In genomic region chr11:794766-795637, GRCh38 we compare ENCODE assay signal across 8 cellular contexts. TPM values are rescaled to one million over a fixed set of nuclear protein-coding genes. Genes with fewer than 3 reads are reported as not detected.
A peak's percentile ranks its signal among the peaks of the same experiment; 100 is the strongest.
DNase-seq lines count a peak whose midpoint lies in the region; ATAC-seq, FAIRE-seq and TF ChIP-seq lines count a peak whose summit lies in the region.

No MANE protein-coding gene starts in this region.

- TF ChIP-seq RAD21 in H1 (IDR thresholded peaks at IDR 0.05 in 1 of 2, conservative IDR thresholded peaks at IDR 0.05 in 1 of 2; ENCODE audit: low read depth in 2 of 2, low read length in 2 of 2), result no peak

- no peak overlapping the region for H3K23ac ChIP-seq in H1 (ENCODE audit: insufficient read length)

- intact Hi-C loops in OCI-LY7 (cut with micrococcal nuclease; ENCODE audit: unreplicated experiment), result loop anchor here (5.0 kb wide), 2 partner anchors 48 to 228 kb away; partner anchors contain the start of gene TALDO1

- no peak for TF ChIP-seq EP300 in H1 (IDR thresholded peaks at IDR 0.05; ENCODE audit: borderline replicate concordance in 1 of 2, low read depth in 2 of 2, low read length in 2 of 2)

- POLR2A ChIA-PET in OCI-LY7 (lab: Charles Lee), result interaction anchor here (0.9 to 1.4 kb wide), 3 partner anchors 11 to 68 kb away, joined by 3 to 4 read pairs (median 4); partner anchors contain the start of gene RPLP2
- POLR2A ChIA-PET in H1 (lab: Charles Lee; ENCODE audit: partially characterized antibody), result interaction anchor here (1.1 to 53.0 kb wide), 6 partner anchors 9 to 35 kb away, joined by 3 to 1917 read pairs (median 6); partner anchors contain the start of genes CD151, CRACR2B, GATD1 and PIDD1

- 0 out of 2 replicates have a peak, but pooled peaks cover 7% of the 10 kb centered on the region for H3K79me1 ChIP-seq in H1 (ENCODE audit: low read depth, low read length)

- no peak for ATAC-seq in GM19351 (IDR thresholded peaks at IDR 0.05; ENCODE audit: unreplicated experiment)

- H3K27ac ChIP-seq in OCI-LY7 (ENCODE audit: low read depth, low read length, poor library complexity, severe bottlenecking) (peak overlapping the region; percentile 57), H1 (ENCODE audit: low read depth, low read length) (no peak overlapping the region)

- no peak overlapping the region for H4K91ac ChIP-seq in H1 (replicated peaks; ENCODE audit: insufficient read length, low read length)

- H3K9me3 ChIP-seq in OCI-LY7 (ENCODE audit: low read length) (no peaks in the 10 kb centered on the region), H1 (ENCODE audit: insufficient read depth in 2 of 2, low read depth in 1 of 2, low read length in 1 of 2) (no peaks in the 10 kb centered on the region), skeletal muscle satellite cell (replicated peaks; ENCODE audit: low read length) (no peaks in the 10 kb centered on the region)

- H3K27me3 ChIP-seq in H1 (replicated peaks in 1 of 4; ENCODE audit: control insufficient read depth in 3 of 4, extremely low read depth in 1 of 4, insufficient read depth in 3 of 4, low read length in 3 of 4) (no peaks in the 10 kb centered on the region), skeletal muscle satellite cell (ENCODE audit: control insufficient read depth, insufficient read depth, low read length) (no peaks in the 10 kb centered on the region)

- H4K5ac ChIP-seq in H1 (ENCODE audit: insufficient read length, low read depth, low read length), result no peak overlapping the region

- H3K9ac ChIP-seq in H1 (replicated peaks in 1 of 4; ENCODE audit: extremely low read depth in 1 of 4, low read depth in 3 of 4, low read length in 3 of 4), result no peak overlapping the region
- no peak overlapping the region for H3K9ac ChIP-seq in skeletal muscle satellite cell (ENCODE audit: low read depth, low read length)

- no peak overlapping the region for H3K14ac ChIP-seq in H1 (ENCODE audit: insufficient read length)

- peak overlapping the region; percentile 98 for H3K4me2 ChIP-seq in OCI-LY7 (ENCODE audit: low read length)
- no peak overlapping the region; a peak in 1 of 4 replicates for H3K4me2 ChIP-seq in H1 (ENCODE audit: insufficient read depth in 1 of 2, low read depth in 2 of 2, low read length in 2 of 2)
- H3K4me2 ChIP-seq in skeletal muscle satellite cell (ENCODE audit: low read length), result peak overlapping the region; percentile 90

- H3K79me2 ChIP-seq in OCI-LY7 (ENCODE audit: insufficient read depth, low read depth, low read length) (peaks cover 8% of the 10 kb centered on the region; the same call in 1 of the 2 replicates), H1 (ENCODE audit: control insufficient read depth in 1 of 2, insufficient read depth in 2 of 2, low read length in 2 of 2) (peaks cover 0 to 5% of the 10 kb centered on the region in 2 experiments; a peak in 1 of 4 replicates)

- TF ChIP-seq POLR2A in H1 (IDR thresholded peaks at IDR 0.05; ENCODE audit: control extremely low read depth in 1 of 2, low read depth in 2 of 2, low read length in 2 of 2), result no peak

- peak overlapping the region; percentile 92 for H3K4me3 ChIP-seq in GM12865 (ENCODE audit: low read depth, low read length)
- H3K4me3 ChIP-seq in OCI-LY7 (ENCODE audit: low read depth, low read length, poor library complexity, severe bottlenecking), result peak overlapping the region; percentile 93
- no peak overlapping the region for H3K4me3 ChIP-seq in H1 (ENCODE audit: extremely low read depth in 1 of 4, insufficient read depth in 2 of 4, low read depth in 3 of 4, low read length in 4 of 4)
- H3K4me3 ChIP-seq in skeletal muscle satellite cell (ENCODE audit: low read length), result peak overlapping the region; percentile 88

- no peak overlapping the region for H2AFZ ChIP-seq in OCI-LY7 (ENCODE audit: low read length)
- no peak overlapping the region for H2AFZ ChIP-seq in H1 (ENCODE audit: low read length)

- TF ChIP-seq CTCF in GM12865 (IDR thresholded peaks at IDR 0.05; ENCODE audit: insufficient read depth, low read depth, low read length, missing control alignments), result no peak
- TF ChIP-seq CTCF in OCI-LY7 (conservative IDR thresholded peaks at IDR 0.05; ENCODE audit: low read length), result no peak
- TF ChIP-seq CTCF in H1 (IDR thresholded peaks at IDR 0.05; ENCODE audit: control extremely low read depth in 1 of 3, insufficient read depth in 1 of 3, low read depth in 1 of 3, low read length in 3 of 3), result no peak

- H2BK15ac ChIP-seq in H1 (ENCODE audit: low read length), result no peak overlapping the region

- BruUV-seq in OCI-LY7 (replicated peaks; lab: Mats Ljungman, UMichigan), result no TSS peak

- H2BK5ac ChIP-seq in H1 (ENCODE audit: low read depth, low read length), result no peak overlapping the region; the same call in 1 of the 2 replicates

- H3K36me3 ChIP-seq in OCI-LY7 (ENCODE audit: insufficient read depth, low read length) (peaks cover 33% of the 10 kb centered on the region; the same call in 1 of the 2 replicates), H1 (ENCODE audit: control insufficient read depth in 2 of 4, insufficient read depth in 4 of 4, low read length in 3 of 4) (peaks cover 0 to 20% (median 1%) of the 10 kb centered on the region in 4 experiments; a peak in 4 of 8 replicates), skeletal muscle satellite cell (ENCODE audit: insufficient read depth, low read length) (peaks cover 13% of the 10 kb centered on the region)

- DNase-seq in GM12865 (ENCODE audit: low read depth), result peak; percentile 41
- peak; percentile 65 for DNase-seq in OCI-LY7 (ENCODE audit: low spot score)
- DNase-seq in H1 (ENCODE audit: low read depth in 1 of 2, low spot score in 2 of 2), result no peak
- no peak for DNase-seq in NOMO-1 (lab: John Stamatoyannopoulos, UW; ENCODE audit: unreplicated experiment in 2 of 2)
- DNase-seq in NCI-H345 treated with DMSO at 0.1 percent for 48 hours (lab: John Stamatoyannopoulos, UW; ENCODE audit: unreplicated experiment), result no peak
- no peak for DNase-seq in hippocampal formation (lab: John Stamatoyannopoulos, UW)

- FAIRE-seq in H1 (lab: Jason Lieb, UNC), result no peak

- H4K20me1 ChIP-seq in OCI-LY7 (ENCODE audit: insufficient read depth, low read length) (no peaks in the 10 kb centered on the region), H1 (replicated peaks in 1 of 2; ENCODE audit: control insufficient read depth in 1 of 2, insufficient read depth in 2 of 2, low read length in 2 of 2) (peaks cover 0 to 12% of the 10 kb centered on the region in 2 experiments)

- WGBS in H1 (ENCODE audit: extremely low coverage in 1 of 2, insufficient coverage in 1 of 2, insufficient read length in 1 of 2, insufficient replicate concordance in 2 of 2, low coverage in 1 of 2, low lambda C conversion rate in 2 of 2, missing lambda C conversion rate in 1 of 2), 2 experiments, result 93% methylated on average over 27 of the region's 38 CpGs; no CpG with 5 or more reads in 1 of the 2 experiments

- no peak overlapping the region for H2BK120ac ChIP-seq in H1 (replicated peaks; ENCODE audit: low read depth, low read length)

- H3K4me1 ChIP-seq in OCI-LY7 (ENCODE audit: insufficient read depth, low read length, poor library complexity, severe bottlenecking) (peaks cover 28% of the 10 kb centered on the region), H1 (replicated peaks in 1 of 4; ENCODE audit: control insufficient read depth in 3 of 4, insufficient read depth in 4 of 4, low read length in 3 of 4) (peaks cover 4 to 28% (median 18%) of the 10 kb centered on the region in 4 experiments), skeletal muscle satellite cell (ENCODE audit: control insufficient read depth, insufficient read depth, low read length) (peaks cover 35% of the 10 kb centered on the region)

- H3K9me2 ChIP-seq in OCI-LY7 (ENCODE audit: insufficient read depth, low read length), result no peaks in the 10 kb centered on the region

- no peak overlapping the region for H2AK5ac ChIP-seq in H1 (ENCODE audit: low read depth, low read length)

- no peak overlapping the region for H2BK12ac ChIP-seq in H1 (ENCODE audit: low read depth, low read length)

- H3K23me2 ChIP-seq in H1 (ENCODE audit: low read depth, low read length), result peaks cover 7% of the 10 kb centered on the region

- CTCF ChIA-PET in OCI-LY7 (lab: Charles Lee; ENCODE audit: unreplicated experiment) (no interaction called here), H1 (lab: Charles Lee; ENCODE audit: partially characterized antibody) (interaction anchor here (0.9 to 3.4 kb wide), 4 partner anchors 9 to 36 kb away, joined by 3 to 14 read pairs (median 4); no protein-coding TSS in a partner anchor)

- no peak overlapping the region for H2BK20ac ChIP-seq in H1 (ENCODE audit: low read length)

- no peak overlapping the region for H3K56ac ChIP-seq in H1 (replicated peaks; ENCODE audit: insufficient read length, low read depth, low read length)

- H3K18ac ChIP-seq in H1 (ENCODE audit: extremely low read depth, low read length), result no peak overlapping the region; the same call in 1 of the 2 replicates

- no peak overlapping the region for H3K4ac ChIP-seq in H1 (replicated peaks; ENCODE audit: insufficient read length, low read depth, low read length)

- 0 out of 2 replicates have a peak overlapping the region, but pooled peaks have one; percentile 46 for H4K8ac ChIP-seq in H1 (ENCODE audit: extremely low read depth, insufficient read depth, low read length)

RNA-seq across cellular contexts. Expression of gene SLC25A22, which starts 3.1 kb away (rescaled TPM):
- total RNA-seq in OCI-LY7 (2014; rRNA removed; shearing (Covaris generic)), result 22.7 and 30.8 TPM in 2 replicates
- 46.2 and 50.9 TPM in 2 replicates for total RNA-seq in OCI-LY7 (2022)
- total RNA-seq in H1 (2021; fragmentation: NEBNext Ultra II Directional; extraction: Animal tissue kit (Norgen Biotek cat#: 25700)), result 48.0 and 54.3 TPM in 2 replicates
- 31.5 and 52.0 TPM in 2 replicates for polyA plus RNA-seq in H1 (2011; rRNA removed)
- polyA plus RNA-seq in H1 (2011; cell fraction: cytosol; rRNA removed), result 22.1 TPM
- polyA plus RNA-seq in H1 (2011; cell fraction: nucleus; rRNA removed), result 98.2 TPM
- 21.5 to 44.0 TPM (median 35.8 TPM) in 4 replicates for polyA plus RNA-seq in H1 (2012, experiment 1 of 2)
- polyA plus RNA-seq in H1 (2012, experiment 2 of 2), result 29.6 TPM
- polyA plus RNA-seq in H1 (2013, experiment 1 of 2), result 24.3 TPM
- 24.4 TPM for polyA plus RNA-seq in H1 (2013, experiment 2 of 2)
- 18.7 and 26.7 TPM in 2 replicates for polyA minus RNA-seq in H1 (2011; rRNA and poly(A)+ RNA removed)
- 21.4 TPM for polyA minus RNA-seq in H1 (2011; cell fraction: cytosol; rRNA and poly(A)+ RNA removed)
- polyA minus RNA-seq in H1 (2011; cell fraction: nucleus; rRNA and poly(A)+ RNA removed), result 27.1 TPM
- 31.2 and 34.1 TPM in 2 replicates for total RNA-seq in skeletal muscle satellite cell (2012; rRNA removed)

RNA-seq across cellular contexts. Expression of gene CEND1, which starts 5.1 kb away (rescaled TPM):
- 17.5 and 17.6 TPM in 2 replicates for total RNA-seq in OCI-LY7 (2014; rRNA removed; shearing (Covaris generic))
- 25.6 and 32.5 TPM in 2 replicates for total RNA-seq in OCI-LY7 (2022)
- 5.0 and 5.7 TPM in 2 replicates for total RNA-seq in H1 (2021; fragmentation: NEBNext Ultra II Directional; extraction: Animal tissue kit (Norgen Biotek cat#: 25700))
- 0.82 and 1.3 TPM in 2 replicates for polyA plus RNA-seq in H1 (2011; rRNA removed)
- polyA plus RNA-seq in H1 (2011; cell fraction: cytosol; rRNA removed), result 0.87 TPM
- polyA plus RNA-seq in H1 (2011; cell fraction: nucleus; rRNA removed), result 1.7 TPM
- polyA plus RNA-seq in H1 (2012, experiment 1 of 2), result 2.2 to 3.9 TPM (median 2.9 TPM) in 4 replicates
- 1.8 TPM for polyA plus RNA-seq in H1 (2012, experiment 2 of 2)
- polyA plus RNA-seq in H1 (2013, experiment 1 of 2), result 1.3 TPM
- polyA plus RNA-seq in H1 (2013, experiment 2 of 2), result 1.7 TPM
- not detected in 2 replicates for polyA minus RNA-seq in H1 (2011; rRNA and poly(A)+ RNA removed)
- polyA minus RNA-seq in H1 (2011; cell fraction: cytosol; rRNA and poly(A)+ RNA removed), result 1.6 TPM
- polyA minus RNA-seq in H1 (2011; cell fraction: nucleus; rRNA and poly(A)+ RNA removed), result 0.60 TPM
- 0.66 and 2.8 TPM in 2 replicates for total RNA-seq in skeletal muscle satellite cell (2012; rRNA removed)

RNA-seq across cellular contexts. Expression of gene PIDD1, which starts 10.0 kb away (rescaled TPM):
- total RNA-seq in OCI-LY7 (2014; rRNA removed; shearing (Covaris generic)), result 31.2 and 33.6 TPM in 2 replicates
- 47.7 and 49.1 TPM in 2 replicates for total RNA-seq in OCI-LY7 (2022)
- 18.9 and 24.9 TPM in 2 replicates for total RNA-seq in H1 (2021; fragmentation: NEBNext Ultra II Directional; extraction: Animal tissue kit (Norgen Biotek cat#: 25700))
- polyA plus RNA-seq in H1 (2011; rRNA removed), result 26.1 and 51.4 TPM in 2 replicates
- 30.7 TPM for polyA plus RNA-seq in H1 (2011; cell fraction: cytosol; rRNA removed)
- 219 TPM for polyA plus RNA-seq in H1 (2011; cell fraction: nucleus; rRNA removed)
- 12.3 to 30.0 TPM (median 25.6 TPM) in 4 replicates for polyA plus RNA-seq in H1 (2012, experiment 1 of 2)
- 17.5 TPM for polyA plus RNA-seq in H1 (2012, experiment 2 of 2)
- polyA plus RNA-seq in H1 (2013, experiment 1 of 2), result 20.9 TPM
- polyA plus RNA-seq in H1 (2013, experiment 2 of 2), result 18.5 TPM
- polyA minus RNA-seq in H1 (2011; rRNA and poly(A)+ RNA removed), result 5.4 and 5.8 TPM in 2 replicates
- polyA minus RNA-seq in H1 (2011; cell fraction: cytosol; rRNA and poly(A)+ RNA removed), result 13.4 TPM
- polyA minus RNA-seq in H1 (2011; cell fraction: nucleus; rRNA and poly(A)+ RNA removed), result 47.6 TPM
- 5.6 and 7.9 TPM in 2 replicates for total RNA-seq in skeletal muscle satellite cell (2012; rRNA removed)

RNA-seq across cellular contexts. Expression of gene RPLP2, which starts 14.8 kb away (rescaled TPM):
- 1,564 and 1,687 TPM in 2 replicates for total RNA-seq in OCI-LY7 (2014; rRNA removed; shearing (Covaris generic))
- total RNA-seq in OCI-LY7 (2022), result 3,121 and 3,147 TPM in 2 replicates
- 2,084 and 2,106 TPM in 2 replicates for total RNA-seq in H1 (2021; fragmentation: NEBNext Ultra II Directional; extraction: Animal tissue kit (Norgen Biotek cat#: 25700))
- polyA plus RNA-seq in H1 (2011; rRNA removed), result 1,789 and 2,639 TPM in 2 replicates
- 1,146 TPM for polyA plus RNA-seq in H1 (2011; cell fraction: cytosol; rRNA removed)
- polyA plus RNA-seq in H1 (2011; cell fraction: nucleus; rRNA removed), result 1,249 TPM
- 1,130 to 2,648 TPM (median 2,424 TPM) in 4 replicates for polyA plus RNA-seq in H1 (2012, experiment 1 of 2)
- polyA plus RNA-seq in H1 (2012, experiment 2 of 2), result 2,408 TPM
- 5,318 TPM for polyA plus RNA-seq in H1 (2013, experiment 1 of 2)
- polyA plus RNA-seq in H1 (2013, experiment 2 of 2), result 5,353 TPM
- polyA minus RNA-seq in H1 (2011; rRNA and poly(A)+ RNA removed), result 261 and 360 TPM in 2 replicates
- 688 TPM for polyA minus RNA-seq in H1 (2011; cell fraction: cytosol; rRNA and poly(A)+ RNA removed)
- polyA minus RNA-seq in H1 (2011; cell fraction: nucleus; rRNA and poly(A)+ RNA removed), result 328 TPM
- total RNA-seq in skeletal muscle satellite cell (2012; rRNA removed), result 307 and 365 TPM in 2 replicates

RNA-seq across cellular contexts. Expression of gene GATD1, which starts 17.7 kb away (rescaled TPM):
- 73.3 and 109 TPM in 2 replicates for total RNA-seq in OCI-LY7 (2014; rRNA removed; shearing (Covaris generic))
- total RNA-seq in OCI-LY7 (2022), result 117 and 141 TPM in 2 replicates
- 47.5 and 54.9 TPM in 2 replicates for total RNA-seq in H1 (2021; fragmentation: NEBNext Ultra II Directional; extraction: Animal tissue kit (Norgen Biotek cat#: 25700))
- polyA plus RNA-seq in H1 (2011; rRNA removed), result 54.8 and 101 TPM in 2 replicates
- polyA plus RNA-seq in H1 (2011; cell fraction: cytosol; rRNA removed), result 97.6 TPM
- 235 TPM for polyA plus RNA-seq in H1 (2011; cell fraction: nucleus; rRNA removed)
- 34.4 to 62.1 TPM (median 53.0 TPM) in 4 replicates for polyA plus RNA-seq in H1 (2012, experiment 1 of 2)
- 39.0 TPM for polyA plus RNA-seq in H1 (2012, experiment 2 of 2)
- 46.9 TPM for polyA plus RNA-seq in H1 (2013, experiment 1 of 2)
- 40.6 TPM for polyA plus RNA-seq in H1 (2013, experiment 2 of 2)
- polyA minus RNA-seq in H1 (2011; rRNA and poly(A)+ RNA removed), result 17.0 and 20.4 TPM in 2 replicates
- polyA minus RNA-seq in H1 (2011; cell fraction: cytosol; rRNA and poly(A)+ RNA removed), result 19.2 TPM
- polyA minus RNA-seq in H1 (2011; cell fraction: nucleus; rRNA and poly(A)+ RNA removed), result 49.0 TPM
- 44.1 and 52.2 TPM in 2 replicates for total RNA-seq in skeletal muscle satellite cell (2012; rRNA removed)

Comparison
In these comparisons a context has a peak if more than half of its experiments do, and no peak if none do; other contexts are left out.
1. DNase-seq: peak in GM12865 (single experiment) and OCI-LY7 (single experiment); none in H1 (0 of 2), NOMO-1 (0 of 2), NCI-H345 treated with DMSO at 0.1 percent for 48 hours (single experiment) and hippocampal formation (0 of 2).
2. H3K4me3 ChIP-seq: peak in GM12865 (single experiment), OCI-LY7 (single experiment) and skeletal muscle satellite cell (single experiment); none in H1 (0 of 4).
3. H3K4me2 ChIP-seq: peak in OCI-LY7 (single experiment) and skeletal muscle satellite cell (single experiment); none in H1 (0 of 2).